Comparison of ENCODE assay signal across 1 cellular context in genomic region chr16:69324585-69325253, GRCh38.
TF ChIP-seq lines count a peak whose summit lies in the region.

No MANE protein-coding gene starts in this region.

TF ChIP-seq in endothelial cell of umbilical vein, 7 proteins besides CTCF, POLR2A, EP300 and RAD21:
- TF ChIP-seq FOS (IDR thresholded peaks at IDR 0.05; ENCODE audit: borderline replicate concordance, insufficient read depth, low read length): no peak
